Comparison of ENCODE assay signal across 1 cellular context in genomic region chr19:4669723-4670480, GRCh38.
TF ChIP-seq lines count a peak whose summit lies in the region.

Gene MYDGF, minus strand, starts transcription at chr19:4670342. Its CDS starts 8 bp downstream, at chr19:4670334.

TF ChIP-seq in HepG2, 621 proteins besides CTCF, POLR2A, EP300 and RAD21 (continued from another document and continues in another):
- no peak for TF ChIP-seq ZBTB40 (IDR thresholded peaks at IDR 0.05)
- TF ChIP-seq ZBTB40 (CRISPR knock-in tag; IDR thresholded peaks at IDR 0.05), result peak; percentile 42; the same call in 1 of the 2 replicates
- TF ChIP-seq NFYC (CRISPR knock-in tag; IDR thresholded peaks at IDR 0.05), result peak; percentile 77
- peak; percentile 94 for TF ChIP-seq PHF8 (CRISPR knock-in tag; IDR thresholded peaks at IDR 0.05)
- TF ChIP-seq TAF15 (IDR thresholded peaks at IDR 0.05; ENCODE audit: low read depth, low read length, poor library complexity, severe bottlenecking), result peak; percentile 24
- TF ChIP-seq ZBTB3 (CRISPR knock-in tag; IDR thresholded peaks at IDR 0.05; ENCODE audit: borderline replicate concordance, low read depth), result no peak
- TF ChIP-seq THAP7 (CRISPR knock-in tag; IDR thresholded peaks at IDR 0.05), result 0 out of 2 replicates have a peak, but pooled peaks have one; percentile 4
- TF ChIP-seq ZNF616 (CRISPR knock-in tag; IDR thresholded peaks at IDR 0.05; ENCODE audit: low read depth), result no peak; the same call in 1 of the 2 replicates
- TF ChIP-seq ZNF496 (CRISPR knock-in tag; IDR thresholded peaks at IDR 0.05; ENCODE audit: insufficient replicate concordance), result no peak
- TF ChIP-seq ZNF407 (CRISPR knock-in tag; IDR thresholded peaks at IDR 0.05; ENCODE audit: not compliant biosample characterization), result peak; percentile 36
- TF ChIP-seq ZNF431 (CRISPR knock-in tag; IDR thresholded peaks at IDR 0.05; ENCODE audit: borderline replicate concordance, low read depth), result no peak
- TF ChIP-seq ZNF891 (CRISPR knock-in tag; IDR thresholded peaks at IDR 0.05), result 0 out of 2 replicates have a peak, but pooled peaks have one; percentile 70
- TF ChIP-seq RBFOX2 (IDR thresholded peaks at IDR 0.05; ENCODE audit: low read depth, low read length), result peak; percentile 95
- TF ChIP-seq MEF2D (CRISPR knock-in tag; IDR thresholded peaks at IDR 0.05), result no peak
- TF ChIP-seq RFXAP (CRISPR knock-in tag; IDR thresholded peaks at IDR 0.05; ENCODE audit: borderline replicate concordance), result peak; percentile 17; the same call in 1 of the 2 replicates
- peak; percentile 84 for TF ChIP-seq NFYB (CRISPR knock-in tag; IDR thresholded peaks at IDR 0.05)
- TF ChIP-seq ARNTL (CRISPR knock-in tag; IDR thresholded peaks at IDR 0.05), result peak; percentile 75
- no peak for TF ChIP-seq TCF7 (IDR thresholded peaks at IDR 0.05; ENCODE audit: low read depth)
- no peak for TF ChIP-seq ZNF615 (CRISPR knock-in tag; IDR thresholded peaks at IDR 0.05; ENCODE audit: borderline replicate concordance)
- TF ChIP-seq HNF4G (IDR thresholded peaks at IDR 0.05; ENCODE audit: borderline replicate concordance, low read depth, low read length), result peak; percentile 16; the same call in 1 of the 2 replicates
- peak; percentile 55 for TF ChIP-seq HNF4G (CRISPR knock-in tag; IDR thresholded peaks at IDR 0.05; ENCODE audit: borderline replicate concordance, low read depth)
- TF ChIP-seq ARID2 (CRISPR knock-in tag; IDR thresholded peaks at IDR 0.05; ENCODE audit: borderline replicate concordance), result no peak
- 0 out of 2 replicates have a peak, but pooled peaks have one; percentile 37 for TF ChIP-seq PCBP1 (IDR thresholded peaks at IDR 0.05; ENCODE audit: borderline replicate concordance, low read depth, low read length)
- 0 out of 2 replicates have a peak, but pooled peaks have one; percentile 38 for TF ChIP-seq NFE2L1 (CRISPR knock-in tag; IDR thresholded peaks at IDR 0.05; ENCODE audit: borderline replicate concordance)
- no peak for TF ChIP-seq ZBTB46 (CRISPR knock-in tag; IDR thresholded peaks at IDR 0.05; ENCODE audit: borderline replicate concordance)
- peak; percentile 54 for TF ChIP-seq ZNF331 (CRISPR knock-in tag; IDR thresholded peaks at IDR 0.05)
- TF ChIP-seq DZIP1 (CRISPR knock-in tag; IDR thresholded peaks at IDR 0.05), result 0 out of 2 replicates have a peak, but pooled peaks have one; percentile 16
- TF ChIP-seq ZNF205 (CRISPR knock-in tag; IDR thresholded peaks at IDR 0.05), result peak; percentile 19; the same call in 1 of the 2 replicates
- no peak; the same call in 1 of the 2 replicates for TF ChIP-seq ZNF746 (CRISPR knock-in tag; IDR thresholded peaks at IDR 0.05)
- no peak for TF ChIP-seq ZNF550 (CRISPR knock-in tag; IDR thresholded peaks at IDR 0.05; ENCODE audit: borderline replicate concordance)
- TF ChIP-seq RBM22 (optimal IDR thresholded peaks at IDR 0.05; ENCODE audit: low read length), result no peak
- TF ChIP-seq GFI1 (CRISPR knock-in tag; IDR thresholded peaks at IDR 0.05; ENCODE audit: borderline replicate concordance), result no peak
- no peak for TF ChIP-seq AKAP8 (CRISPR knock-in tag; IDR thresholded peaks at IDR 0.05)
